Comparison of ENCODE assay signal across 23 cellular contexts in the genomic region with DNA sequence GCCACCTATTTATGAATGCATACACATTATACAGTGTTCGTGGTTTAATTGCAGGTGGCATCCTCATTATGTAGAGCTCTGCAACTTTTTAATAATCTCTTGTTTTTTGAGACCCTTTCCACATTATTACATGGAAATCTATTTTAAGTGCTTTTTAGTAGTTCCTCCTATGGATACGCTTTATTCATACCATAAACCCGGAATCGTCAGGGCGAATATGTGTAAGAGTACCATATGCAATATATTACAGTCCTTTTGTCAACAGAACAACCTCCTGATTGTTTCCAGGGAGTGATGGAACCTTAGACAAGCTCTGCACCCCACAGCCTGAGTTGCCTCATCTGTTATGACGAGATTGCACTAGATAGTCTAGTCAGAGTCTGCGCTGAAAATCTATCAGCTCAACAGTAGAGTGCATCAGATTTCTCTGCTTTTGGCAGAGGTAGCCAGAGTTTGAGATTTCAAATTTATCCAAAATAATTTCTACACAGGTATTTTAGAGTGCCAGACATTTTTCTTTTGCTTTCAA.
"Had no signal": no experiment of that assay in that cellular context is flagged by ENCODE, and none has a peak within 500 bp of the region (broad histone marks: within the 10 kb centered on the region; RNA-seq: fewer than 3 reads in every experiment).

No MANE protein-coding gene starts in this region.

- H3K4me3 ChIP-seq: coronary artery, dorsolateral prefrontal cortex, esophagus muscularis mucosa, gastroesophageal sphincter, heart left ventricle, hepatocyte, left lung, lower lobe of right lung, mucosa of descending colon had no signal

- H3K9me3 ChIP-seq: esophagus muscularis mucosa, gastroesophageal sphincter, heart left ventricle, left lung, lower lobe of right lung, mucosa of descending colon had no signal

- H3K4me1 ChIP-seq: foreskin keratinocyte, left lung, lower lobe of right lung had no signal

- H3K79me2 ChIP-seq: hepatocyte had no signal

- H3K4me2 ChIP-seq: hepatocyte had no signal

- H2AFZ ChIP-seq: hepatocyte had no signal

- H3K27ac ChIP-seq: coronary artery, dorsolateral prefrontal cortex, esophagus muscularis mucosa, foreskin keratinocyte, gastroesophageal sphincter, heart left ventricle, hepatocyte, left lung, lower lobe of right lung had no signal

- FAIRE-seq: colon, endothelial cell of umbilical vein, frontal cortex, islet of Langerhans, keratinocyte had no signal

- H3K27me3 ChIP-seq: dorsolateral prefrontal cortex, esophagus muscularis mucosa, foreskin keratinocyte, gastroesophageal sphincter, heart left ventricle, hepatocyte, left lung had no signal

- ATAC-seq: foreskin keratinocyte, gastroesophageal sphincter, heart left ventricle, left cardiac atrium, left lung, left ventricle myocardium superior, lower lobe of right lung, mucosa of descending colon had no signal

- DNase-seq: dermis blood vessel endothelial cell; dorsolateral prefrontal cortex; effector CD4-positive, alpha-beta T cell; effector memory CD4-positive, alpha-beta T cell; foreskin keratinocyte; heart left ventricle; hypothalamus; immature natural killer cell; left cardiac atrium; left lung; left ventricle myocardium superior; lower lobe of right lung; mesenchymal stem cell; mucosa of descending colon had no signal
